In the genomic region with DNA sequence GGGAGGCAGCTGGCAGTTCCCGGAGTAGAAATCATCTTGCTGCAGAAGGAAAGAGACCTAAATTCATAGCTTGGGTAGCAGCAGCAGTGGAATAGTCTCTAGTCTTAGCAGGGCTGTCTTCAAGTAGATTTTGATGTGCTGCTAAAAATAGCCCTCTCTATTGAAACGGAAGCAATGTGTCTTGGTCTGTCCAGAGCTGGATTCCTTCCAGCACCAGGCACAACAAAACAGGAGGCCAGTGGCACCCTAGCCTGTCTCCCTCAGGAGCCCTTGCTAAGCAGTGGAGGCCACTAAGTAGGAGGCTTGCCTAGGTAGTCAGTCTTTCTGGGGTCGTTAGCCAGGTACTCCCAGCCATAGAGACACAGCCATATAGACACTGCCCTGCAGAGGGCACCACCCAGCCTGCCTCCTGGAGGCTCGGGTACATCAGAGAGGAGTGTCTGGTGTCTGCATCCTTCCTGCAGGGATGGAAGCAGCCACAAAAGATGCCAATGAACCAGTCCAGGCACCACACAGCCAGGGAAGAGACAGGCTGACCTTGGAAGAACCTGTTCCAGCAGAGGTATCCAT, we compare ENCODE assay signal across 8 cellular contexts.
A peak's percentile ranks its signal among the peaks of the same experiment; 100 is the strongest.
DNase-seq lines count a peak whose midpoint lies in the region; ATAC-seq, FAIRE-seq and TF ChIP-seq lines count a peak whose summit lies in the region.

No MANE protein-coding gene starts in this region.

- no peak overlapping the region for H4K91ac ChIP-seq in H1 (replicated peaks; ENCODE audit: insufficient read length, low read length)

- DNase-seq in A172 (ENCODE audit: low spot score) (peak; percentile 1), GM10248 (ENCODE audit: extremely low spot score) (peak; percentile 46), NCI-H510A treated with DMSO at 0.1 percent for 48 hours (lab: John Stamatoyannopoulos, UW) (peak; percentile 27), H1 (ENCODE audit: low read depth in 1 of 2, low spot score in 2 of 2) (peak; percentile 27 to 72), retina (peak; percentile 60), KG1 (lab: John Stamatoyannopoulos, UW) (no peak)

- POLR2A ChIA-PET in GM10248 (lab: Yijun Ruan, JAX) = no interaction called here
- POLR2A ChIA-PET in H1 (lab: Charles Lee; ENCODE audit: partially characterized antibody) = no interaction called here

- WGBS in H1 (ENCODE audit: extremely low coverage in 1 of 2, insufficient coverage in 1 of 2, insufficient read length in 1 of 2, insufficient replicate concordance in 2 of 2, low coverage in 1 of 2, low lambda C conversion rate in 2 of 2, missing lambda C conversion rate in 1 of 2), 2 experiments = 68% methylated on average over 4 of the region's 4 CpGs; no CpG with 5 or more reads in 1 of the 2 experiments

- TF ChIP-seq POLR2A in H1 (IDR thresholded peaks at IDR 0.05; ENCODE audit: control extremely low read depth in 1 of 2, low read depth in 2 of 2, low read length in 2 of 2) = no peak

- no peaks in the 10 kb centered on the region for H3K27me3 ChIP-seq in H1 (replicated peaks in 1 of 4; ENCODE audit: control insufficient read depth in 3 of 4, extremely low read depth in 1 of 4, insufficient read depth in 3 of 4, low read length in 3 of 4)

- no peak overlapping the region for H3K4ac ChIP-seq in H1 (replicated peaks; ENCODE audit: insufficient read length, low read depth, low read length)

- no peak overlapping the region for H3K4me3 ChIP-seq in H1 (ENCODE audit: extremely low read depth in 1 of 4, insufficient read depth in 2 of 4, low read depth in 3 of 4, low read length in 4 of 4)

- no peak overlapping the region for H3K4me2 ChIP-seq in H1 (ENCODE audit: insufficient read depth in 1 of 2, low read depth in 2 of 2, low read length in 2 of 2)

- no peak overlapping the region for H2BK12ac ChIP-seq in H1 (ENCODE audit: low read depth, low read length)

- H4K20me1 ChIP-seq in H1 (replicated peaks in 1 of 2; ENCODE audit: control insufficient read depth in 1 of 2, insufficient read depth in 2 of 2, low read length in 2 of 2) = peaks cover 0 to 1% of the 10 kb centered on the region in 2 experiments

- CTCF ChIA-PET in GM10248 (lab: Yijun Ruan, JAX) = interaction anchor here (1.3 to 2.1 kb wide), 5 partner anchors 13 to 355 kb away, joined by 3 to 5 read pairs (median 5); no protein-coding TSS in a partner anchor
- CTCF ChIA-PET in H1 (lab: Charles Lee; ENCODE audit: partially characterized antibody) = interaction anchor here (0.6 to 2.3 kb wide), 22 partner anchors 9 to 355 kb away, joined by 3 to 18 read pairs (median 4); no protein-coding TSS in a partner anchor

- H3K23ac ChIP-seq in H1 (ENCODE audit: insufficient read length) = no peak overlapping the region

- H3K79me1 ChIP-seq in H1 (ENCODE audit: low read depth, low read length) = no peaks in the 10 kb centered on the region

- no peak overlapping the region for H4K5ac ChIP-seq in H1 (ENCODE audit: insufficient read length, low read depth, low read length)

- H3K27ac ChIP-seq in H1 (ENCODE audit: low read depth, low read length) = no peak overlapping the region

- no peak overlapping the region for H3K9ac ChIP-seq in H1 (replicated peaks in 1 of 4; ENCODE audit: extremely low read depth in 1 of 4, low read depth in 3 of 4, low read length in 3 of 4)

- FAIRE-seq in H1 (lab: Jason Lieb, UNC) = peak; percentile 39

- no peak overlapping the region for H2AFZ ChIP-seq in H1 (ENCODE audit: low read length)

- no peak overlapping the region for H2BK15ac ChIP-seq in H1 (ENCODE audit: low read length)

- H2BK20ac ChIP-seq in H1 (ENCODE audit: low read length) = no peak overlapping the region

- peaks cover 0 to 6% (median 0%) of the 10 kb centered on the region in 4 experiments; a peak in 1 of 7 replicates for H3K4me1 ChIP-seq in H1 (replicated peaks in 1 of 4; ENCODE audit: control insufficient read depth in 3 of 4, insufficient read depth in 4 of 4, low read length in 3 of 4)

- H3K56ac ChIP-seq in H1 (replicated peaks; ENCODE audit: insufficient read length, low read depth, low read length) = no peak overlapping the region

- no peak for ATAC-seq in GM21528 (IDR thresholded peaks at IDR 0.05; ENCODE audit: low FRiP score, unreplicated experiment)
- no peak for ATAC-seq in activated CD4-positive, CD25-positive, alpha-beta regulatory T cell treated with anti-CD3 and anti-CD28 coated beads, Interleukin-2, amount 50 U/mL, for 24 hours

- H3K9me3 ChIP-seq in H1 (ENCODE audit: insufficient read depth in 2 of 2, low read depth in 1 of 2, low read length in 1 of 2) = no peaks in the 10 kb centered on the region

- no peak overlapping the region for H2BK5ac ChIP-seq in H1 (ENCODE audit: low read depth, low read length)

- no peak overlapping the region for H3K14ac ChIP-seq in H1 (ENCODE audit: insufficient read length)

- TF ChIP-seq RAD21 in H1 (IDR thresholded peaks at IDR 0.05 in 1 of 2, conservative IDR thresholded peaks at IDR 0.05 in 1 of 2; ENCODE audit: low read depth in 2 of 2, low read length in 2 of 2) = peak; percentile 70 to 76

- peak; percentile 21 for TF ChIP-seq CTCF in GM10248 (IDR thresholded peaks at IDR 0.05; ENCODE audit: control extremely low read depth, extremely low read depth, low read depth, missing control alignments)
- TF ChIP-seq CTCF in H1 (IDR thresholded peaks at IDR 0.05; ENCODE audit: control extremely low read depth in 1 of 3, insufficient read depth in 1 of 3, low read depth in 1 of 3, low read length in 3 of 3) = peak; percentile 81 to 87 (median 83)

- no peak overlapping the region for H2AK5ac ChIP-seq in H1 (ENCODE audit: low read depth, low read length)

- H3K36me3 ChIP-seq in H1 (ENCODE audit: control insufficient read depth in 2 of 4, insufficient read depth in 4 of 4, low read length in 3 of 4) = no peaks in the 10 kb centered on the region

- no peak overlapping the region for H4K8ac ChIP-seq in H1 (ENCODE audit: extremely low read depth, insufficient read depth, low read length)

- H3K79me2 ChIP-seq in H1 (ENCODE audit: control insufficient read depth in 1 of 2, insufficient read depth in 2 of 2, low read length in 2 of 2) = no peaks in the 10 kb centered on the region

- no peak overlapping the region for H3K18ac ChIP-seq in H1 (ENCODE audit: extremely low read depth, low read length)

- no peak for TF ChIP-seq EP300 in H1 (IDR thresholded peaks at IDR 0.05; ENCODE audit: borderline replicate concordance in 1 of 2, low read depth in 2 of 2, low read length in 2 of 2)

- H2BK120ac ChIP-seq in H1 (replicated peaks; ENCODE audit: low read depth, low read length) = no peak overlapping the region

- no peaks in the 10 kb centered on the region for H3K23me2 ChIP-seq in H1 (ENCODE audit: low read depth, low read length)

TF ChIP-seq in H1, 55 proteins besides CTCF, POLR2A, EP300 and RAD21 (continues in another document):
- TF ChIP-seq BACH1 (IDR thresholded peaks at IDR 0.05; ENCODE audit: low read length) = no peak
